ENCODE assay signal across 1 cellular context in the genomic region with DNA sequence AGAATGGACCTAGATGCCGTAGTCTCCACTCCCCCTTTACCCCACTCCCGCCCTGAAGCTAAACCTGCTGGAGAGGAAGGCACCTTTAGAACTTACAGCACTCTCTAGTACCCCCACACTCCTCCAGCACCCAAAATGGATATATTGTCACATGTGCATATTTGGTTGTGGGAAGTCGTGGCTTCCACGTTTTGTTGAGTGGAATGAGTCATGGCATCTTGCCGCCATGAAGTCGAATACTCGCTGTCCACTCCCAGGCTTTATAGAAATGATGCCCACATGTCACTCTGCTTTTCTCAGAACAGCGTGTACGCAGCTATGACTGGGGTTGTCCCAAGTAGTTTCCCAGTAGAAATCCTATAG.
A peak's percentile ranks its signal among the peaks of the same experiment; 100 is the strongest.
TF ChIP-seq lines count a peak whose summit lies in the region.

No MANE protein-coding gene starts in this region.

TF ChIP-seq in K562, 482 proteins besides CTCF, POLR2A, EP300 and RAD21 (continued from another document):
- TF ChIP-seq, protein P1, sequence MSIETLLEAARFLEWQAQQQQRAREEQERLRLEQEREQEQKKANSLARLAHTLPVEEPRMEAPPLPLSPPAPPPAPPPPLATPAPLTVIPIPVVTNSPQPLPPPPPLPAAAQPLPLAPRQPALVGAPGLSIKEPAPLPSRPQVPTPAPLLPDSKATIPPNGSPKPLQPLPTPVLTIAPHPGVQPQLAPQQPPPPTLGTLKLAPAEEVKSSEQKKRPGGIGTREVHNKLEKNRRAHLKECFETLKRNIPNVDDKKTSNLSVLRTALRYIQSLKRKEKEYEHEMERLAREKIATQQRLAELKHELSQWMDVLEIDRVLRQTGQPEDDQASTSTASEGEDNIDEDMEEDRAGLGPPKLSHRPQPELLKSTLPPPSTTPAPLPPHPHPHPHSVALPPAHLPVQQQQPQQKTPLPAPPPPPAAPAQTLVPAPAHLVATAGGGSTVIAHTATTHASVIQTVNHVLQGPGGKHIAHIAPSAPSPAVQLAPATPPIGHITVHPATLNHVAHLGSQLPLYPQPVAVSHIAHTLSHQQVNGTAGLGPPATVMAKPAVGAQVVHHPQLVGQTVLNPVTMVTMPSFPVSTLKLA (conservative IDR thresholded peaks at IDR 0.05), result 0 out of 4 replicates have a peak, but pooled peaks of 1 of the 2 experiments have one; percentile 37
- TF ChIP-seq GABPB1 (CRISPR knock-in tag; IDR thresholded peaks at IDR 0.05) (0 out of 2 replicates have a peak, but pooled peaks have one; percentile 15), PTBP1 (IDR thresholded peaks at IDR 0.05; ENCODE audit: low read depth, low read length) (no peak), CREM (IDR thresholded peaks at IDR 0.05; ENCODE audit: low read depth) (no peak), ARNT (IDR thresholded peaks at IDR 0.05) (no peak), MXI1 (IDR thresholded peaks at IDR 0.05; ENCODE audit: low read depth, low read length) (peak; percentile 20; the same call in 1 of the 2 replicates), BRD4 (IDR thresholded peaks at IDR 0.05) (0 out of 2 replicates have a peak, but pooled peaks have one; percentile 25), C11orf30 (IDR thresholded peaks at IDR 0.05; ENCODE audit: low read depth) (peak; percentile 53), ZNF431 (CRISPR knock-in tag; IDR thresholded peaks at IDR 0.05) (0 out of 2 replicates have a peak, but pooled peaks have one; percentile 8), EHMT2 (IDR thresholded peaks at IDR 0.05) (0 out of 2 replicates have a peak, but pooled peaks have one; percentile 10), TSC22D4 (tag; IDR thresholded peaks at IDR 0.05) (no peak), YY1 (IDR thresholded peaks at IDR 0.05; ENCODE audit: borderline replicate concordance in 1 of 3, control insufficient read depth in 1 of 3, extremely low read depth in 1 of 3, insufficient read depth in 3 of 3, insufficient read length in 1 of 3, insufficient replicate concordance in 2 of 3, low read depth in 1 of 3, low read length in 2 of 3) (peak; percentile 24 to 80 (median 60)), JUND (IDR thresholded peaks at IDR 0.05; ENCODE audit: borderline replicate concordance, low read depth, low read length) (peak; percentile 63), JUND (tag; IDR thresholded peaks at IDR 0.05; ENCODE audit: borderline replicate concordance, low read depth, low read length) (peak; percentile 76; the same call in 1 of the 3 replicates), NFE2 (IDR thresholded peaks at IDR 0.05; ENCODE audit: low read depth) (0 out of 2 replicates have a peak, but pooled peaks have one; percentile 7), FOSL1 (tag; conservative IDR thresholded peaks at IDR 0.05) (peak; percentile 77), BCOR (IDR thresholded peaks at IDR 0.05) (no peak)
- TF ChIP-seq, protein P2, sequence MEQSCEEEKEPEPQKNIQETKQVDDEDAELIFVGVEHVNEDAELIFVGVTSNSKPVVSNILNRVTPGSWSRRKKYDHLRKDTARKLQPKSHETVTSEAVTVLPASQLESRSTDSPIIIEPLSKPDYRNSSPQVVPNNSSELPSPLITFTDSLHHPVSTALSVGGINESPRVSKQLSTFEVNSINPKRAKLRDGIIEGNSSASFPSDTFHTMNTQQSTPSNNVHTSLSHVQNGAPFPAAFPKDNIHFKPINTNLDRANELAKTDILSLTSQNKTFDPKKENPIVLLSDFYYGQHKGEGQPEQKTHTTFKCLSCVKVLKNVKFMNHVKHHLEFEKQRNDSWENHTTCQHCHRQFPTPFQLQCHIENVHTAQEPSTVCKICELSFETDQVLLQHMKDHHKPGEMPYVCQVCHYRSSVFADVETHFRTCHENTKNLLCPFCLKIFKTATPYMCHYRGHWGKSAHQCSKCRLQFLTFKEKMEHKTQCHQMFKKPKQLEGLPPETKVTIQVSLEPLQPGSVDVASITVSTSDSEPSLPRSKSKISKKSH (CRISPR knock-in tag; IDR thresholded peaks at IDR 0.05), result no peak
- TF ChIP-seq, protein P3, sequence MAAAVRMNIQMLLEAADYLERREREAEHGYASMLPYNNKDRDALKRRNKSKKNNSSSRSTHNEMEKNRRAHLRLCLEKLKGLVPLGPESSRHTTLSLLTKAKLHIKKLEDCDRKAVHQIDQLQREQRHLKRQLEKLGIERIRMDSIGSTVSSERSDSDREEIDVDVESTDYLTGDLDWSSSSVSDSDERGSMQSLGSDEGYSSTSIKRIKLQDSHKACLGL (CRISPR knock-in tag; IDR thresholded peaks at IDR 0.05; ENCODE audit: borderline replicate concordance, poor library complexity, severe bottlenecking), result no peak
- TF ChIP-seq, protein P4, sequence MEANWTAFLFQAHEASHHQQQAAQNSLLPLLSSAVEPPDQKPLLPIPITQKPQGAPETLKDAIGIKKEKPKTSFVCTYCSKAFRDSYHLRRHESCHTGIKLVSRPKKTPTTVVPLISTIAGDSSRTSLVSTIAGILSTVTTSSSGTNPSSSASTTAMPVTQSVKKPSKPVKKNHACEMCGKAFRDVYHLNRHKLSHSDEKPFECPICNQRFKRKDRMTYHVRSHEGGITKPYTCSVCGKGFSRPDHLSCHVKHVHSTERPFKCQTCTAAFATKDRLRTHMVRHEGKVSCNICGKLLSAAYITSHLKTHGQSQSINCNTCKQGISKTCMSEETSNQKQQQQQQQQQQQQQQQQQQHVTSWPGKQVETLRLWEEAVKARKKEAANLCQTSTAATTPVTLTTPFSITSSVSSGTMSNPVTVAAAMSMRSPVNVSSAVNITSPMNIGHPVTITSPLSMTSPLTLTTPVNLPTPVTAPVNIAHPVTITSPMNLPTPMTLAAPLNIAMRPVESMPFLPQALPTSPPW (CRISPR knock-in tag; IDR thresholded peaks at IDR 0.05), result no peak
- TF ChIP-seq, protein P5, sequence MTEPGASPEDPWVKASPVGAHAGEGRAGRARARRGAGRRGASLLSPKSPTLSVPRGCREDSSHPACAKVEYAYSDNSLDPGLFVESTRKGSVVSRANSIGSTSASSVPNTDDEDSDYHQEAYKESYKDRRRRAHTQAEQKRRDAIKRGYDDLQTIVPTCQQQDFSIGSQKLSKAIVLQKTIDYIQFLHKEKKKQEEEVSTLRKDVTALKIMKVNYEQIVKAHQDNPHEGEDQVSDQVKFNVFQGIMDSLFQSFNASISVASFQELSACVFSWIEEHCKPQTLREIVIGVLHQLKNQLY (CRISPR knock-in tag; conservative IDR thresholded peaks at IDR 0.05), result no peak
- TF ChIP-seq, protein P6, sequence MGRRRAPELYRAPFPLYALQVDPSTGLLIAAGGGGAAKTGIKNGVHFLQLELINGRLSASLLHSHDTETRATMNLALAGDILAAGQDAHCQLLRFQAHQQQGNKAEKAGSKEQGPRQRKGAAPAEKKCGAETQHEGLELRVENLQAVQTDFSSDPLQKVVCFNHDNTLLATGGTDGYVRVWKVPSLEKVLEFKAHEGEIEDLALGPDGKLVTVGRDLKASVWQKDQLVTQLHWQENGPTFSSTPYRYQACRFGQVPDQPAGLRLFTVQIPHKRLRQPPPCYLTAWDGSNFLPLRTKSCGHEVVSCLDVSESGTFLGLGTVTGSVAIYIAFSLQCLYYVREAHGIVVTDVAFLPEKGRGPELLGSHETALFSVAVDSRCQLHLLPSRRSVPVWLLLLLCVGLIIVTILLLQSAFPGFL (CRISPR knock-in tag; IDR thresholded peaks at IDR 0.05), result no peak
- TF ChIP-seq, protein P7, sequence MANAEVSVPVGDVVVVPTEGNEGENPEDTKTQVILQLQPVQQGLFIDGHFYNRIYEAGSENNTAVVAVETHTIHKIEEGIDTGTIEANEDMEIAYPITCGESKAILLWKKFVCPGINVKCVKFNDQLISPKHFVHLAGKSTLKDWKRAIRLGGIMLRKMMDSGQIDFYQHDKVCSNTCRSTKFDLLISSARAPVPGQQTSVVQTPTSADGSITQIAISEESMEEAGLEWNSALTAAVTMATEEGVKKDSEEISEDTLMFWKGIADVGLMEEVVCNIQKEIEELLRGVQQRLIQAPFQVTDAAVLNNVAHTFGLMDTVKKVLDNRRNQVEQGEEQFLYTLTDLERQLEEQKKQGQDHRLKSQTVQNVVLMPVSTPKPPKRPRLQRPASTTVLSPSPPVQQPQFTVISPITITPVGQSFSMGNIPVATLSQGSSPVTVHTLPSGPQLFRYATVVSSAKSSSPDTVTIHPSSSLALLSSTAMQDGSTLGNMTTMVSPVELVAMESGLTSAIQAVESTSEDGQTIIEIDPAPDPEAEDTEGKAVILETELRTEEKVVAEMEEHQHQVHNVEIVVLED (CRISPR knock-in tag; IDR thresholded peaks at IDR 0.05), result no peak
- TF ChIP-seq, protein P8, sequence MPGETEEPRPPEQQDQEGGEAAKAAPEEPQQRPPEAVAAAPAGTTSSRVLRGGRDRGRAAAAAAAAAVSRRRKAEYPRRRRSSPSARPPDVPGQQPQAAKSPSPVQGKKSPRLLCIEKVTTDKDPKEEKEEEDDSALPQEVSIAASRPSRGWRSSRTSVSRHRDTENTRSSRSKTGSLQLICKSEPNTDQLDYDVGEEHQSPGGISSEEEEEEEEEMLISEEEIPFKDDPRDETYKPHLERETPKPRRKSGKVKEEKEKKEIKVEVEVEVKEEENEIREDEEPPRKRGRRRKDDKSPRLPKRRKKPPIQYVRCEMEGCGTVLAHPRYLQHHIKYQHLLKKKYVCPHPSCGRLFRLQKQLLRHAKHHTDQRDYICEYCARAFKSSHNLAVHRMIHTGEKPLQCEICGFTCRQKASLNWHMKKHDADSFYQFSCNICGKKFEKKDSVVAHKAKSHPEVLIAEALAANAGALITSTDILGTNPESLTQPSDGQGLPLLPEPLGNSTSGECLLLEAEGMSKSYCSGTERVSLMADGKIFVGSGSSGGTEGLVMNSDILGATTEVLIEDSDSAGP (CRISPR knock-in tag; IDR thresholded peaks at IDR 0.05), result no peak
TF ChIP-seq in K562: peak in this region for 15.
